Comparison of ENCODE assay signal across 8 cellular contexts in the genomic region with DNA sequence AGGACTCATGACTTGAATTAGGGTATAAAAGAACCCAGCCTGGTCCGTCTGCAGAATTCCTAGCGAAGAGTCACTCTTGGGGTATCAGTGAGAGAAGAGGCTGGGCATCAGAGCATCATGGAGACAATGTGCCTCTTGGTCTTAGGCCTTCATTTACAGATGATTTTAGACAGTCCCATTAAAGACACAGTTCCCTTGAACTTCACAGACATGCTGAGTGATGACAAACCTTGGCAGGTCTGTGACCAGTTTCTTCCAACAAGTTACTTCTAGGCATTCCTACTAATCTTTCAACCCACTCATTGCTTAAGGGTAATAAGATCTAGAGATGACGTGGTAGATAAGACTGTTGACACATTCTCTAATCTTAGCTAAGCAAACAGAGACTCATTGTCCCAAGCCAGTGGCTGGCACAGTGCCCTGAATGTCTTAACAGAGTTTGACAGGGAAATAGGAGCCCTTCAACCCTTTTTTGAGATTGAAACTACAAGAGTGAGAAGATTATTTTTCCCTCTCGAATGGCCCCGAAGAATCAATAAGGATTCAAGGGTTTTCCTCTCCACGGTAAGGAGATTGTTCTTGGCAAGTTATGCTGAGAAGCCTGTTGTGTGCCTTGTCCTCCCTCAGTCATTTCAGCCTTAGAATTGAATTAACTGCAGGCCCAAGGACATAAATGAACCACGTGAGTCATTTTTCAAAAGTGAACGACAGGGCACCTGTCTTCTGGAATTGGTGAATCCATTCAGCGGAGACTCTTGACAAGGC.
DNase-seq lines count a peak whose midpoint lies in the region; ATAC-seq and TF ChIP-seq lines count a peak whose summit lies in the region.

No MANE protein-coding gene starts in this region.

- H3K27me3 ChIP-seq in brain microvascular endothelial cell (replicated peaks) (no peaks in the 10 kb centered on the region), left lung (peaks cover 0 to 25% of the 10 kb centered on the region in 2 donors), subcutaneous abdominal adipose tissue (ENCODE audit: control insufficient read depth in 5 of 5, insufficient read depth in 4 of 5, low read length in 5 of 5) (no peaks in the 10 kb centered on the region), H7 (ENCODE audit: control insufficient read depth, insufficient read depth, low read length) (no peaks in the 10 kb centered on the region)

- H3K27ac ChIP-seq in brain microvascular endothelial cell = peak overlapping the region; percentile 70
- peak overlapping the region; percentile 11 to 39 for H3K27ac ChIP-seq in left lung
- H3K27ac ChIP-seq in subcutaneous abdominal adipose tissue (ENCODE audit: low read depth, low read length) = peak overlapping the region; percentile 54

- intact Hi-C loops in left lung (cut with DNase I) = loop anchor here in 1 of 2 donors (10.0 kb wide), 1 partner anchor 184 kb away; no protein-coding TSS in a partner anchor

- DNase-seq in Daoy (ENCODE audit: low read depth) (peak; percentile 94), NCI-H2029 treated with DMSO at 0.1 percent for 48 hours (lab: John Stamatoyannopoulos, UW) (peak; percentile 39), brain microvascular endothelial cell (peak; percentile 98), left lung (peak in 1 of 2 donors; percentile 86), cerebellar nuclear complex (lab: John Stamatoyannopoulos, UW) (no peak), H7 (no peak)

- peak; percentile 86 for ATAC-seq in left lung
- ATAC-seq in HG03460 (IDR thresholded peaks at IDR 0.05; ENCODE audit: unreplicated experiment) = no peak

- H3K36me3 ChIP-seq in brain microvascular endothelial cell (replicated peaks) (no peaks in the 10 kb centered on the region), left lung (no peaks in the 10 kb centered on the region), subcutaneous abdominal adipose tissue (ENCODE audit: control insufficient read depth in 5 of 5, insufficient read depth in 5 of 5, low read length in 5 of 5) (no peaks in the 10 kb centered on the region), H7 (replicated peaks; ENCODE audit: control insufficient read depth, insufficient read depth, low read length) (no peaks in the 10 kb centered on the region)

- H3K4me1 ChIP-seq in left lung = peaks cover 16% of the 10 kb centered on the region in 2 donors
- peaks cover 7 to 24% (median 18%) of the 10 kb centered on the region in 5 donors for H3K4me1 ChIP-seq in subcutaneous abdominal adipose tissue (ENCODE audit: control insufficient read depth in 5 of 5, insufficient read depth in 5 of 5, low read length in 5 of 5)

- H3K9ac ChIP-seq in subcutaneous abdominal adipose tissue (ENCODE audit: low read length in 5 of 5) = no peak overlapping the region

- no peaks in the 10 kb centered on the region for H3K9me3 ChIP-seq in left lung
- no peaks in the 10 kb centered on the region for H3K9me3 ChIP-seq in subcutaneous abdominal adipose tissue (ENCODE audit: control insufficient read depth in 5 of 5, low read length in 5 of 5)

- TF ChIP-seq CTCF in brain microvascular endothelial cell (IDR thresholded peaks at IDR 0.05; ENCODE audit: low read depth, low read length, missing control alignments) = no peak
- no peak for TF ChIP-seq CTCF in left lung (IDR thresholded peaks at IDR 0.05)

- in situ Hi-C loops in brain microvascular endothelial cell (cut with HindIII; ENCODE audit: low pct_ligation_motif_present, low sequenced_read_pairs) = no loop called here

- no peak overlapping the region for H3K4me3 ChIP-seq in brain microvascular endothelial cell (ENCODE audit: low read depth, low read length)
- no peak overlapping the region for H3K4me3 ChIP-seq in left lung
- H3K4me3 ChIP-seq in subcutaneous abdominal adipose tissue (ENCODE audit: low read depth in 1 of 5, low read length in 5 of 5) = no peak overlapping the region
- H3K4me3 ChIP-seq in H7 (ENCODE audit: insufficient read depth, low read depth, low read length) = no peak overlapping the region

Comparison
In these comparisons a context has a peak if more than half of its experiments do, and no peak if none do; other contexts are left out.
1. DNase-seq: peak in Daoy (single experiment), NCI-H2029 treated with DMSO at 0.1 percent for 48 hours (single experiment) and brain microvascular endothelial cell (single experiment); none in cerebellar nuclear complex (0 of 2) and H7 (single experiment).
2. Peak in every context shown above with its lines, with median percentiles within 50 percentile points of each other: H3K27ac ChIP-seq.